19 cellular contexts compared by ENCODE assay signal in the genomic region with DNA sequence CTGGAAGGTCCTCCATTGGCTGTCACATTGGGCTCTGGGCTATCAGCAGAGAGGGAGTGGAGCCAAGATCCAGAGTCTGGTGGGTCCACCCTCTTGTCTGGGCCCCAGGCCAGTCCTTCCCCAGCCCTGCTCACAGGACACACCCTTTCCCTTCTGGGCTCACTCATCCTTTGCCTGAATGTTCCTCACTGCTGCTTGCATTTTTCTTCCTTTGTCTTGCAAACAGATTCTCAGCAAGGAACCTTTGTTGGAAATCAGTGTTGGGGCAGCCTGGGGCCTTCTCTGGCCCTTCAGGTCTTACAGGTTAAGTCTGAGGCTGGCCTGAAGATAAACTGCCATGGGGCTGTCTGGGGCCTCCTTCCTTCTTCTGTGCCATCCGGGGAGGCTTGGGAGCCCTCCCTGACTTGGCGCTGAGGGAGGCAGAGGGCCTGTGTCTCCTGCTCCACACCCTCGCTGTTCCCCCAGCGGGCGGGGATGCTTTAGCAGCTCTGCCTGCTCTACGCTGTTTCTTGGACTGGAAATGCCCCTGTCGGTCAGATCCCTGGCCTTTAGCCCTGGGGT. TPM values are rescaled to one million over a fixed set of nuclear protein-coding genes. Genes with fewer than 3 reads are reported as not detected.
DNase-seq lines count a peak whose midpoint lies in the region; ATAC-seq and TF ChIP-seq lines count a peak whose summit lies in the region.
"Had no signal": no experiment of that assay in that cellular context is flagged by ENCODE, and none has a peak within 500 bp of the region (broad histone marks: within the 10 kb centered on the region; RNA-seq: fewer than 3 reads in every experiment).

No MANE protein-coding gene starts in this region.

- intact Hi-C loops in left ventricle myocardium inferior (cut with micrococcal nuclease), result no loop called here
- intact Hi-C loops in A673 (cut with micrococcal nuclease; ENCODE audit: unreplicated experiment), result no loop called here

- no peak for ATAC-seq in HG02981 (IDR thresholded peaks at IDR 0.05; ENCODE audit: unreplicated experiment)
- ATAC-seq: activated naive CD4-positive, alpha-beta T cell treated with anti-CD3 and anti-CD28 coated beads, Interleukin-2, amount 50 U/mL, for 72 hours; natural killer cell had no signal

- H3K27ac ChIP-seq in left ventricle myocardium inferior (replicated peaks) (peak overlapping the region; percentile 71), A673 (ENCODE audit: low read depth, low read length, poor library complexity, severe bottlenecking) (no peak overlapping the region)
- H3K27ac ChIP-seq: suprapubic skin had no signal

- H3K4me3 ChIP-seq in HAP-1, result no peak overlapping the region
- no peak overlapping the region for H3K4me3 ChIP-seq in NT2/D1 (ENCODE audit: insufficient read length, low read depth)
- H3K4me3 ChIP-seq in left ventricle myocardium inferior, result no peak overlapping the region
- no peak overlapping the region for H3K4me3 ChIP-seq in A673 (ENCODE audit: low read depth, low read length, poor library complexity, severe bottlenecking)
- H3K4me3 ChIP-seq: suprapubic skin had no signal

- no peak for TF ChIP-seq CTCF in left ventricle myocardium inferior (IDR thresholded peaks at IDR 0.05; ENCODE audit: borderline replicate concordance)
- no peak for TF ChIP-seq CTCF in A673 (conservative IDR thresholded peaks at IDR 0.05; ENCODE audit: low read depth, low read length)

- POLR2A ChIA-PET in A673 (lab: Charles Lee; ENCODE audit: low non-redundant PET), result interaction anchor here (0.6 kb wide), 1 partner anchor 1477 kb away, joined by 3 read pairs; no protein-coding TSS in a partner anchor

- no TSS peak for BruUV-seq in A673 (replicated peaks; lab: Mats Ljungman, UMichigan)

- no peaks in the 10 kb centered on the region for H3K9me3 ChIP-seq in HAP-1
- H3K9me3 ChIP-seq in NT2/D1 (ENCODE audit: insufficient read depth, low read length), result no peaks in the 10 kb centered on the region
- H3K9me3 ChIP-seq in left ventricle myocardium inferior (replicated peaks), result no peaks in the 10 kb centered on the region
- no peaks in the 10 kb centered on the region for H3K9me3 ChIP-seq in A673 (ENCODE audit: low read depth, low read length, poor library complexity, severe bottlenecking)
- H3K9me3 ChIP-seq: suprapubic skin had no signal

- peaks cover 10% of the 10 kb centered on the region for H3K4me1 ChIP-seq in HAP-1
- H3K4me1 ChIP-seq in NT2/D1 (ENCODE audit: insufficient read depth, insufficient read length), result peaks cover 13% of the 10 kb centered on the region
- H3K4me1 ChIP-seq in left ventricle myocardium inferior, result peaks cover 30% of the 10 kb centered on the region
- H3K4me1 ChIP-seq in A673 (ENCODE audit: insufficient read depth, low read length, poor library complexity, severe bottlenecking), result no peaks in the 10 kb centered on the region

- H3K27me3 ChIP-seq in HAP-1 (ENCODE audit: low read depth), result no peaks in the 10 kb centered on the region; the same call in 1 of the 2 replicates
- H3K27me3 ChIP-seq in NT2/D1 (ENCODE audit: insufficient read depth, insufficient read length), result peaks cover 41% of the 10 kb centered on the region
- H3K27me3 ChIP-seq in left ventricle myocardium inferior (ENCODE audit: low read depth), result peaks cover 75% of the 10 kb centered on the region
- H3K27me3 ChIP-seq in A673 (replicated peaks; ENCODE audit: insufficient read depth, low read depth, low read length, poor library complexity), result peaks cover 34% of the 10 kb centered on the region

- CTCF ChIA-PET in A673 (lab: Charles Lee), result no interaction called here

- DNase-seq in HAP-1 (ENCODE audit: low spot score in 2 of 2) (peak; percentile 66 to 74), NT2/D1 (ENCODE audit: low read depth, low spot score) (peak; percentile 85), left ventricle myocardium inferior (peak; percentile 42), mucosa of gallbladder (ENCODE audit: low spot score) (peak; percentile 45), A673 (ENCODE audit: low spot score) (no peak), ecto neural progenitor cell (ENCODE audit: low spot score) (no peak), NCI-H1105 treated with DMSO at 0.1 percent for 48 hours (lab: John Stamatoyannopoulos, UW) (no peak)
- DNase-seq: activated B cell treated with CpG ODN at 0.5 μM for 24 hours, AML-193, foreskin melanocyte, natural killer cell, NCI-H1105, NCI-H2227 treated with DMSO at 0.1 percent for 48 hours, SIG-M5, small intestine had no signal

- H3K9ac ChIP-seq in NT2/D1 (ENCODE audit: insufficient read length, low read depth), result no peak overlapping the region

- in situ Hi-C loops in HAP-1 (cut with MboI; ENCODE audit: low sequenced_read_pairs), result no loop called here

- no peaks in the 10 kb centered on the region for H3K36me3 ChIP-seq in HAP-1 (replicated peaks)
- no peaks in the 10 kb centered on the region for H3K36me3 ChIP-seq in NT2/D1 (ENCODE audit: insufficient read depth, insufficient read length, low read length)
- no peaks in the 10 kb centered on the region for H3K36me3 ChIP-seq in left ventricle myocardium inferior
- H3K36me3 ChIP-seq in A673 (ENCODE audit: insufficient read depth, low read length, poor library complexity, severe bottlenecking), result no peaks in the 10 kb centered on the region
- H3K36me3 ChIP-seq: suprapubic skin had no signal

RNA-seq across cellular contexts. Expression of gene CELF4, which starts 11.5 kb away (rescaled TPM):
- total RNA-seq in left ventricle myocardium inferior (0.60 TPM), mucosa of gallbladder (3.8 TPM), A673 (2021) (not detected in 2 replicates)
- total RNA-seq: activated B cell treated with CpG ODN at 0.5 μM for 24 hours; activated naive CD4-positive, alpha-beta T cell treated with anti-CD3 and anti-CD28 coated beads, Interleukin-2, amount 50 U/mL, for 72 hours; natural killer cell; suprapubic skin; T-helper 1 cell treated with Interleukin-12 subunit alpha and Interleukin-12 subunit beta and Interleukin-4 antibody, amounts not matched to agents 30 ng/mL and 1 ng/mL, for 36 hours had no signal

Comparison
In these comparisons a context has a peak if more than half of its experiments do, and no peak if none do; other contexts are left out.
1. DNase-seq: peak in HAP-1 (2 of 2), NT2/D1 (single experiment), left ventricle myocardium inferior (single experiment) and mucosa of gallbladder (single experiment); none in A673 (single experiment), ecto neural progenitor cell (single experiment) and NCI-H1105 treated with DMSO at 0.1 percent for 48 hours (single experiment).